Comparison of ENCODE assay signal across 1 cellular context in the genomic region with DNA sequence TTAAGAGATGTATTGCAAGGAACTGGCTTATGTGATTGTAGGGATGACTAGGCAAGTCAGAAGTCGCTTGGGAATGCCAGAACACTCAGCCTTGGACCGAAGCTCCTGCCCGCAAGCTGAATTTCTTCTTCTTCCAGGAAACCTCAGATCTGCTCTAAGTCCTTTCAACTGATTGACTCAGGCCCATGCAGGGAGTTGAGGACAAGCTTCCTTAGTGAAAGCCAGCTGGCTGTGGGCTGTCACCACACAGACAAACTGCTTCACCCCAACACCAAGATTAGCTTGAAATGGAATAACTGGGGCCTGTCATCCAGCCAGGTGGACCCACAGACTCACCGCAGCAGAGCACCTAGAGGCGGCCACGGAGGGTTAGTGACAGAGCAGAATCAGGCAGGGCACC.
TF ChIP-seq lines count a peak whose summit lies in the region.

No MANE protein-coding gene starts in this region.

TF ChIP-seq in IMR-90, 13 proteins besides CTCF, POLR2A, EP300 and RAD21 (continued from another document):
- no peak for TF ChIP-seq MAFK (IDR thresholded peaks at IDR 0.05; ENCODE audit: low read depth, low read length)
- TF ChIP-seq BHLHE40 (IDR thresholded peaks at IDR 0.05; ENCODE audit: low read depth, low read length), result no peak
- TF ChIP-seq, protein P1, sequence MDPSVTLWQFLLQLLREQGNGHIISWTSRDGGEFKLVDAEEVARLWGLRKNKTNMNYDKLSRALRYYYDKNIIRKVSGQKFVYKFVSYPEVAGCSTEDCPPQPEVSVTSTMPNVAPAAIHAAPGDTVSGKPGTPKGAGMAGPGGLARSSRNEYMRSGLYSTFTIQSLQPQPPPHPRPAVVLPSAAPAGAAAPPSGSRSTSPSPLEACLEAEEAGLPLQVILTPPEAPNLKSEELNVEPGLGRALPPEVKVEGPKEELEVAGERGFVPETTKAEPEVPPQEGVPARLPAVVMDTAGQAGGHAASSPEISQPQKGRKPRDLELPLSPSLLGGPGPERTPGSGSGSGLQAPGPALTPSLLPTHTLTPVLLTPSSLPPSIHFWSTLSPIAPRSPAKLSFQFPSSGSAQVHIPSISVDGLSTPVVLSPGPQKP (IDR thresholded peaks at IDR 0.05; ENCODE audit: borderline replicate concordance, low read depth, low read length), result no peak
- no peak for TF ChIP-seq SMC3 (IDR thresholded peaks at IDR 0.05; ENCODE audit: low read depth, low read length)
- no peak for TF ChIP-seq FOS (IDR thresholded peaks at IDR 0.05; ENCODE audit: low read depth, low read length)
- TF ChIP-seq MXI1 (IDR thresholded peaks at IDR 0.05; ENCODE audit: borderline replicate concordance, low read depth, low read length), result no peak
- TF ChIP-seq MAZ (IDR thresholded peaks at IDR 0.05; ENCODE audit: borderline replicate concordance, low read depth, low read length), result no peak
- TF ChIP-seq RCOR1 (IDR thresholded peaks at IDR 0.05; ENCODE audit: insufficient replicate concordance, low read length), result no peak
- TF ChIP-seq, protein P2, sequence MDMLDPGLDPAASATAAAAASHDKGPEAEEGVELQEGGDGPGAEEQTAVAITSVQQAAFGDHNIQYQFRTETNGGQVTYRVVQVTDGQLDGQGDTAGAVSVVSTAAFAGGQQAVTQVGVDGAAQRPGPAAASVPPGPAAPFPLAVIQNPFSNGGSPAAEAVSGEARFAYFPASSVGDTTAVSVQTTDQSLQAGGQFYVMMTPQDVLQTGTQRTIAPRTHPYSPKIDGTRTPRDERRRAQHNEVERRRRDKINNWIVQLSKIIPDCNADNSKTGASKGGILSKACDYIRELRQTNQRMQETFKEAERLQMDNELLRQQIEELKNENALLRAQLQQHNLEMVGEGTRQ (IDR thresholded peaks at IDR 0.05; ENCODE audit: low read depth, low read length), result no peak
- no peak for TF ChIP-seq RFX5 (IDR thresholded peaks at IDR 0.05; ENCODE audit: low read depth, low read length)
- TF ChIP-seq CEBPB (IDR thresholded peaks at IDR 0.05; ENCODE audit: low read depth, low read length), result no peak
- TF ChIP-seq NFE2L2 (IDR thresholded peaks at IDR 0.05; ENCODE audit: low read depth, low read length), result no peak
